Comparison of ENCODE assay signal across 8 cellular contexts in genomic region chr11:844693-845644, GRCh38. TPM values are rescaled to one million over a fixed set of nuclear protein-coding genes. Genes with fewer than 3 reads are reported as not detected.
DNase-seq lines count a peak whose midpoint lies in the region; FAIRE-seq and TF ChIP-seq lines count a peak whose summit lies in the region.

No MANE protein-coding gene starts in this region.

- peaks cover 3% of the 10 kb centered on the region for H3K36me3 ChIP-seq in cardiac muscle cell

- no peak for FAIRE-seq in D721Med (lab: Jason Lieb, UNC)

- peaks cover 34% of the 10 kb centered on the region for H3K4me1 ChIP-seq in cardiac muscle cell (ENCODE audit: low read depth)

- no peaks in the 10 kb centered on the region; the same call in 1 of the 2 replicates for H3K9me3 ChIP-seq in AG04450 (ENCODE audit: control insufficient read depth, insufficient read depth, low read length)
- H3K9me3 ChIP-seq in cardiac muscle cell (ENCODE audit: low read depth): no peaks in the 10 kb centered on the region

- POLR2A ChIA-PET in AG04450 (lab: Yijun Ruan, JAX): interaction anchor here (1.2 to 3.1 kb wide), 6 partner anchors 12 to 36 kb away, joined by 3 to 66 read pairs (median 14); partner anchors contain the start of genes CD151, PNPLA2 and RPLP2

- H3K36me3 Mint-ChIP-seq in activated naive CD8-positive, alpha-beta T cell treated with anti-CD3 and anti-CD28 coated beads for 36 hours: peaks cover 6% of the 10 kb centered on the region

- peak; percentile 71 for DNase-seq in AG04450 (ENCODE audit: low read depth, low spot score)
- DNase-seq in HS-5 (ENCODE audit: low read depth): peak; percentile 49
- DNase-seq in activated naive CD8-positive, alpha-beta T cell treated with anti-CD3 and anti-CD28 coated beads for 36 hours: peak; percentile 56
- peak; percentile 55 to 98 for DNase-seq in cardiac muscle cell (ENCODE audit: low read depth in 1 of 2, low spot score in 1 of 2)
- peak; percentile 31 for DNase-seq in pons (ENCODE audit: low spot score)
- no peak for DNase-seq in D721Med (ENCODE audit: insufficient read length, low spot score)
- no peak for DNase-seq in stimulated activated CD8-positive, alpha-beta memory T cell treated with anti-CD3 and anti-CD28 coated beads, Interleukin-4, amount 100 ng/mL, for 48 hours
- no peak for DNase-seq in stimulated activated CD4-positive, alpha-beta T cell treated with anti-CD3 and anti-CD28 coated beads, Interleukin-1b, Interleukin-23, amount 100 ng/mL, for 48 hours

- H3K27me3 ChIP-seq in AG04450 (ENCODE audit: control insufficient read depth, insufficient read depth, low read length) (no peaks in the 10 kb centered on the region), cardiac muscle cell (no peaks in the 10 kb centered on the region)

- peaks cover 23% of the 10 kb centered on the region for H3K4me1 Mint-ChIP-seq in activated naive CD8-positive, alpha-beta T cell treated with anti-CD3 and anti-CD28 coated beads for 36 hours

- peak overlapping the region; percentile 37 for H3K4me3 Mint-ChIP-seq in activated naive CD8-positive, alpha-beta T cell treated with anti-CD3 and anti-CD28 coated beads for 36 hours

- H3K9me3 Mint-ChIP-seq in activated naive CD8-positive, alpha-beta T cell treated with anti-CD3 and anti-CD28 coated beads for 36 hours: no peaks in the 10 kb centered on the region

- no peak for TF ChIP-seq CTCF in AG04450 (IDR thresholded peaks at IDR 0.05; ENCODE audit: low read depth, low read length)
- TF ChIP-seq CTCF in cardiac muscle cell (IDR thresholded peaks at IDR 0.05; ENCODE audit: low read depth, low read length): peak; percentile 1
- no peak for TF ChIP-seq CTCF in D721Med (IDR thresholded peaks at IDR 0.05; ENCODE audit: insufficient read depth, missing control alignments)

- H3K27me3 Mint-ChIP-seq in activated naive CD8-positive, alpha-beta T cell treated with anti-CD3 and anti-CD28 coated beads for 36 hours: no peaks in the 10 kb centered on the region

- H3K27ac Mint-ChIP-seq in activated naive CD8-positive, alpha-beta T cell treated with anti-CD3 and anti-CD28 coated beads for 36 hours: no peak overlapping the region

- CTCF ChIA-PET in AG04450 (lab: Charles Lee): no interaction called here

- H3K27ac ChIP-seq in AG04450 (ENCODE audit: low read depth, low read length) (peak overlapping the region; percentile 97), cardiac muscle cell (peak overlapping the region; percentile 89)

- peak overlapping the region; percentile 71 for H3K4me3 ChIP-seq in AG04450 (ENCODE audit: low read depth, low read length)
- H3K4me3 ChIP-seq in cardiac muscle cell: no peak overlapping the region

RNA-seq across cellular contexts. Expression of gene TSPAN4, which starts 2.3 kb away (rescaled TPM):
- polyA plus RNA-seq in AG04450 (2011; rRNA removed) (92.6 and 134 TPM in 2 replicates), cardiac muscle cell (79.1 and 125 TPM in 2 replicates)
- 42.0 and 58.6 TPM in 2 replicates for polyA minus RNA-seq in AG04450 (2011; rRNA and poly(A)+ RNA removed)
- 10 to 100 TPM; 12.8 to 16.2 TPM for total RNA-seq in activated naive CD8-positive, alpha-beta T cell treated with anti-CD3 and anti-CD28 coated beads for 36 hours
- 85.3 and 140 TPM in 2 replicates for total RNA-seq in cardiac muscle cell

RNA-seq across cellular contexts. Expression of gene POLR2L, which starts 2.6 kb away (rescaled TPM):
- 211 and 431 TPM in 2 replicates for polyA plus RNA-seq in AG04450 (2011; rRNA removed)
- polyA minus RNA-seq in AG04450 (2011; rRNA and poly(A)+ RNA removed): 61.0 and 70.5 TPM in 2 replicates
- total RNA-seq in activated naive CD8-positive, alpha-beta T cell treated with anti-CD3 and anti-CD28 coated beads for 36 hours: 100 to 1,000 TPM; 121 to 134 TPM
- total RNA-seq in cardiac muscle cell: 67.3 and 152 TPM in 2 replicates
- polyA plus RNA-seq in cardiac muscle cell: 317 and 482 TPM in 2 replicates

RNA-seq across cellular contexts. Expression of gene CD151, which starts 12.2 kb away (rescaled TPM):
- polyA plus RNA-seq in AG04450 (2011; rRNA removed) (559 and 909 TPM in 2 replicates), cardiac muscle cell (210 and 290 TPM in 2 replicates)
- 366 and 557 TPM in 2 replicates for polyA minus RNA-seq in AG04450 (2011; rRNA and poly(A)+ RNA removed)
- total RNA-seq in activated naive CD8-positive, alpha-beta T cell treated with anti-CD3 and anti-CD28 coated beads for 36 hours: 10 to 100 TPM; 47.3 to 51.1 TPM
- 146 and 177 TPM in 2 replicates for total RNA-seq in cardiac muscle cell

RNA-seq across cellular contexts. Expression of gene CRACR2B, which starts 17.2 kb away (rescaled TPM):
- polyA plus RNA-seq in AG04450 (2011; rRNA removed) (0.26 and 0.36 TPM in 2 replicates), cardiac muscle cell (84.5 and 113 TPM in 2 replicates)
- polyA minus RNA-seq in AG04450 (2011; rRNA and poly(A)+ RNA removed): 0.18 TPM in 1 of 2 replicates, not detected in the other
- 1 to 10 TPM in 1 of 2 experiments, under 1 TPM in 1; 0.76 to 1.1 TPM for total RNA-seq in activated naive CD8-positive, alpha-beta T cell treated with anti-CD3 and anti-CD28 coated beads for 36 hours
- 43.9 and 91.0 TPM in 2 replicates for total RNA-seq in cardiac muscle cell

RNA-seq across cellular contexts. Expression of gene PNPLA2, which starts 26.3 kb away (rescaled TPM):
- polyA plus RNA-seq in AG04450 (2011; rRNA removed): 17.3 and 29.3 TPM in 2 replicates
- 31.5 and 47.7 TPM in 2 replicates for polyA minus RNA-seq in AG04450 (2011; rRNA and poly(A)+ RNA removed)
- 10 to 100 TPM; 32.7 to 34.7 TPM for total RNA-seq in activated naive CD8-positive, alpha-beta T cell treated with anti-CD3 and anti-CD28 coated beads for 36 hours
- 59.9 and 99.9 TPM in 2 replicates for total RNA-seq in cardiac muscle cell
- polyA plus RNA-seq in cardiac muscle cell: 81.6 and 91.1 TPM in 2 replicates

Comparison
In these comparisons a context has a peak if more than half of its experiments do, and no peak if none do; other contexts are left out.
1. DNase-seq: peak in AG04450 (single experiment), HS-5 (single experiment), activated naive CD8-positive, alpha-beta T cell treated with anti-CD3 and anti-CD28 coated beads for 36 hours (single experiment), cardiac muscle cell (2 of 2) and pons (single experiment); none in D721Med (single experiment), stimulated activated CD8-positive, alpha-beta memory T cell treated with anti-CD3 and anti-CD28 coated beads, Interleukin-4, amount 100 ng/mL, for 48 hours (single experiment) and stimulated activated CD4-positive, alpha-beta T cell treated with anti-CD3 and anti-CD28 coated beads, Interleukin-1b, Interleukin-23, amount 100 ng/mL, for 48 hours (single experiment).